Comparison of ENCODE assay signal across 28 cellular contexts in the genomic region with DNA sequence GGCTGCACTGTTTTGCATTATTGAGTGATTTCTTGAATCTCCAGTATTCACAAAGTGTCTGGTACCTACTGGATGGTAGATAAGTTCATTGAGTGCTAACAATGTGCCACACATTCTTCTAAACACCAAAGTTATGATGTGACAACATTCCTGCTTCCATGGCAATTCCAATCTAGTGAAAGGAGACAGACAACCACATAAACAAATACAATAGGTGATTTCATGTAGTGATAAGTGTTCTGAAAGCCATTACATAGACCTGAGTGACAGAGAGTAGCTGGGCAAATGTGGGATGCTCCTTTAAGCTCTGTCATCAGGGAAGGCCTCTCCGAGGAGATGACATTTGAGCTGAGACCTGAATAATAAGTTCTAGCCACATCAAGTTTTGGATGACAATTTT.
"Had no signal": no experiment of that assay in that cellular context is flagged by ENCODE, and none has a peak within 500 bp of the region (broad histone marks: within the 10 kb centered on the region; RNA-seq: fewer than 3 reads in every experiment).

No MANE protein-coding gene starts in this region.

- H3K27me3 Mint-ChIP-seq: stimulated activated memory B cell treated with anti-CD40 and anti-IgM and Interleukin-4, amounts not matched to agents 10 μg/mL and 1 μg/mL and 100 μg/mL, for 72 hours; stimulated activated naive B cell treated with anti-CD40 and anti-IgM and Interleukin-4, amounts not matched to agents 10 μg/mL and 1 μg/mL and 100 μg/mL, for 72 hours; stimulated activated naive CD8-positive, alpha-beta T cell treated with anti-CD3 and anti-CD28 coated beads, Interleukin-15, amount 100 ng/mL, for 72 hours; stimulated activated naive CD8-positive, alpha-beta T cell treated with anti-CD3 and anti-CD28 coated beads, Interleukin-15, Interleukin-2, amounts not matched to agents 100 ng/mL and 50 ng/mL, for 24 hours; type B pancreatic cell had no signal

- DNase-seq: stimulated activated CD4-positive, alpha-beta T cell treated with anti-CD3 and anti-CD28 coated beads, Interleukin-2, amount 100 ng/mL, for 48 hours; stimulated activated CD4-positive, alpha-beta T cell treated with anti-CD3 and anti-CD28 coated beads, Interleukin-4, amount 100 ng/mL, for 1 hour; stimulated activated CD4-positive, alpha-beta T cell treated with anti-CD3 and anti-CD28 coated beads, Interleukin-4, amount 100 ng/mL, for 24 hours; stimulated activated CD4-positive, alpha-beta T cell treated with anti-CD3 and anti-CD28 coated beads, Interleukin-4, amount 100 ng/mL, for 4 hours; stimulated activated CD8-positive, alpha-beta memory T cell treated with anti-CD3 and anti-CD28 coated beads, Interleukin-4, amount 100 ng/mL, for 48 hours; stimulated activated naive B cell treated with anti-CD40 and anti-IgM and Interleukin-4, amounts not matched to agents 10 μg/mL and 1 μg/mL and 100 μg/mL, for 72 hours; stimulated activated naive CD4-positive, alpha-beta T cell; stimulated activated naive CD4-positive, alpha-beta T cell treated with Interleukin-2 at 50 U/mL for 16 hours; stimulated activated naive CD8-positive, alpha-beta T cell treated with anti-CD3 and anti-CD28 coated beads, Interleukin-15, amount 100 ng/mL, for 72 hours; stimulated activated naive CD8-positive, alpha-beta T cell treated with anti-CD3 and anti-CD28 coated beads, Interleukin-15, Interleukin-2, amounts not matched to agents 100 U/mL and 50 U/mL, for 24 hours; stomach; substantia nigra; testis; thyroid gland; tibial artery; transverse colon; upper lobe of left lung; upper lobe of right lung; uterus had no signal

- H3K4me1 Mint-ChIP-seq: stimulated activated effector memory CD8-positive, alpha-beta T cell treated with anti-CD3 and anti-CD28 coated beads, Interleukin-12 subunit alpha, Interleukin-12 subunit beta, amount 100 ng/mL, for 72 hours; stimulated activated memory B cell treated with anti-CD40 and anti-IgM and Interleukin-4, amounts not matched to agents 10 μg/mL and 1 μg/mL and 100 μg/mL, for 72 hours; stimulated activated naive B cell treated with anti-CD40 and anti-IgM and Interleukin-4, amounts not matched to agents 10 μg/mL and 1 μg/mL and 100 μg/mL, for 72 hours; stimulated activated naive CD8-positive, alpha-beta T cell treated with anti-CD3 and anti-CD28 coated beads, Interleukin-15, amount 100 ng/mL, for 72 hours had no signal

- H3K9me3 ChIP-seq: stomach, suprapubic skin, testis, thoracic aorta, thyroid gland, tibial artery, tibial nerve, transverse colon, upper lobe of left lung, upper lobe of right lung, uterus, vagina had no signal

- H3K9me3 Mint-ChIP-seq: stimulated activated effector memory CD8-positive, alpha-beta T cell treated with anti-CD3 and anti-CD28 coated beads, Interleukin-12 subunit alpha, Interleukin-12 subunit beta, amount 100 ng/mL, for 72 hours; stimulated activated memory B cell treated with anti-CD40 and anti-IgM and Interleukin-4, amounts not matched to agents 10 μg/mL and 1 μg/mL and 100 μg/mL, for 72 hours; stimulated activated naive B cell treated with anti-CD40 and anti-IgM and Interleukin-4, amounts not matched to agents 10 μg/mL and 1 μg/mL and 100 μg/mL, for 72 hours; stimulated activated naive CD8-positive, alpha-beta T cell treated with anti-CD3 and anti-CD28 coated beads, Interleukin-15, amount 100 ng/mL, for 72 hours; stimulated activated naive CD8-positive, alpha-beta T cell treated with anti-CD3 and anti-CD28 coated beads, Interleukin-15, Interleukin-2, amounts not matched to agents 100 ng/mL and 50 ng/mL, for 24 hours; type B pancreatic cell had no signal

- FAIRE-seq: urothelium cell line had no signal

- H3K27ac Mint-ChIP-seq: stimulated activated effector memory CD8-positive, alpha-beta T cell treated with anti-CD3 and anti-CD28 coated beads, Interleukin-12 subunit alpha, Interleukin-12 subunit beta, amount 100 ng/mL, for 72 hours; stimulated activated memory B cell treated with anti-CD40 and anti-IgM and Interleukin-4, amounts not matched to agents 10 μg/mL and 1 μg/mL and 100 μg/mL, for 72 hours; stimulated activated naive B cell treated with anti-CD40 and anti-IgM and Interleukin-4, amounts not matched to agents 10 μg/mL and 1 μg/mL and 100 μg/mL, for 72 hours; stimulated activated naive CD8-positive, alpha-beta T cell treated with anti-CD3 and anti-CD28 coated beads, Interleukin-15, amount 100 ng/mL, for 72 hours; stimulated activated naive CD8-positive, alpha-beta T cell treated with anti-CD3 and anti-CD28 coated beads, Interleukin-15, Interleukin-2, amounts not matched to agents 100 ng/mL and 50 ng/mL, for 24 hours; type B pancreatic cell had no signal

- H3K4me1 ChIP-seq: stomach, suprapubic skin, testis, thyroid gland, tibial artery, transverse colon, upper lobe of left lung, upper lobe of right lung, uterus, vagina had no signal

- H3K36me3 ChIP-seq: stomach, suprapubic skin, thoracic aorta, thyroid gland, tibial artery, tibial nerve, transverse colon, upper lobe of left lung, upper lobe of right lung, uterus, vagina had no signal

- H3K4me3 Mint-ChIP-seq: stimulated activated effector memory CD8-positive, alpha-beta T cell treated with anti-CD3 and anti-CD28 coated beads, Interleukin-12 subunit alpha, Interleukin-12 subunit beta, amount 100 ng/mL, for 72 hours; stimulated activated memory B cell treated with anti-CD40 and anti-IgM and Interleukin-4, amounts not matched to agents 10 μg/mL and 1 μg/mL and 100 μg/mL, for 72 hours; stimulated activated naive B cell treated with anti-CD40 and anti-IgM and Interleukin-4, amounts not matched to agents 10 μg/mL and 1 μg/mL and 100 μg/mL, for 72 hours; stimulated activated naive CD8-positive, alpha-beta T cell treated with anti-CD3 and anti-CD28 coated beads, Interleukin-15, amount 100 ng/mL, for 72 hours; stimulated activated naive CD8-positive, alpha-beta T cell treated with anti-CD3 and anti-CD28 coated beads, Interleukin-15, Interleukin-2, amounts not matched to agents 100 ng/mL and 50 ng/mL, for 24 hours; type B pancreatic cell had no signal

- ATAC-seq: stimulated activated effector memory CD8-positive, alpha-beta T cell treated with anti-CD3 and anti-CD28 coated beads, Interleukin-12 subunit alpha, Interleukin-12 subunit beta, amount 100 ng/mL, for 72 hours; stimulated activated memory B cell treated with anti-CD40 and anti-IgM and Interleukin-4, amounts not matched to agents 10 μg/mL and 1 μg/mL and 100 μg/mL, for 72 hours; stimulated activated naive CD8-positive, alpha-beta T cell treated with anti-CD3 and anti-CD28 coated beads, Interleukin-15, amount 100 ng/mL, for 72 hours; stimulated activated naive CD8-positive, alpha-beta T cell treated with anti-CD3 and anti-CD28 coated beads, Interleukin-15, Interleukin-2, amounts not matched to agents 100 U/mL and 50 U/mL, for 24 hours; upper lobe of right lung had no signal

- H3K36me3 Mint-ChIP-seq: stimulated activated effector memory CD8-positive, alpha-beta T cell treated with anti-CD3 and anti-CD28 coated beads, Interleukin-12 subunit alpha, Interleukin-12 subunit beta, amount 100 ng/mL, for 72 hours; stimulated activated memory B cell treated with anti-CD40 and anti-IgM and Interleukin-4, amounts not matched to agents 10 μg/mL and 1 μg/mL and 100 μg/mL, for 72 hours; stimulated activated naive B cell treated with anti-CD40 and anti-IgM and Interleukin-4, amounts not matched to agents 10 μg/mL and 1 μg/mL and 100 μg/mL, for 72 hours; type B pancreatic cell had no signal

- H3K27me3 ChIP-seq: stomach, suprapubic skin, testis, thyroid gland, tibial artery, tibial nerve, transverse colon, upper lobe of left lung, upper lobe of right lung, uterus, vagina had no signal

- H3K27ac ChIP-seq: stomach, suprapubic skin, testis, thoracic aorta, thyroid gland, tibial artery, transverse colon, upper lobe of left lung, upper lobe of right lung, uterus, vagina had no signal

- H3K4me3 ChIP-seq: stomach, suprapubic skin, testis, thoracic aorta, thyroid gland, tibial artery, tibial nerve, transverse colon, upper lobe of left lung, upper lobe of right lung, uterus, vagina had no signal
